Comparison of ENCODE assay signal across 18 cellular contexts in genomic region chr2:118942012-118942411, GRCh38. TPM values are rescaled to one million over a fixed set of nuclear protein-coding genes. Genes with fewer than 3 reads are reported as not detected.
"Had no signal": no experiment of that assay in that cellular context is flagged by ENCODE, and none has a peak within 500 bp of the region (broad histone marks: within the 10 kb centered on the region; RNA-seq: fewer than 3 reads in every experiment).

Gene MARCO, plus strand, starts transcription at chr2:118942194. Its CDS starts 107 bp downstream, at chr2:118942301.

- H3K27ac ChIP-seq: epithelial cell of prostate, gastrocnemius medialis, skin epidermis had no signal

- H3K4me1 ChIP-seq: gastrocnemius medialis had no signal

- DNase-seq: activated CD4-positive, alpha-beta T cell treated with anti-CD3 and anti-CD28 coated beads, Interleukin-2, amount 10 ng/mL, durations not matched to agents 7 days and 5 days; activated CD4-positive, CD25-positive, alpha-beta regulatory T cell; activated CD8-positive, alpha-beta memory T cell treated with anti-CD3 and anti-CD28 coated beads for 24 hours; activated naive CD4-positive, alpha-beta T cell treated with anti-CD3 and anti-CD28 coated beads for 36 hours; activated T-cell treated with anti-CD3 and anti-CD28 coated beads for 4 hours; amniotic stem cell; effector memory CD8-positive, alpha-beta T cell; gastrocnemius medialis; islet precursor cell; SK-N-SH; substantia nigra; T-helper 1 cell had no signal

- H3K4me3 ChIP-seq: gastrocnemius medialis, skin epidermis had no signal

- H3K27me3 ChIP-seq: gastrocnemius medialis had no signal

- ATAC-seq: activated T-helper 17 cell treated with anti-CD3 and anti-CD28 coated beads, Interleukin-2, amount 50 U/mL, for 72 hours; effector memory CD8-positive, alpha-beta T cell; gastrocnemius medialis; stimulated activated effector memory CD8-positive, alpha-beta T cell treated with anti-CD3 and anti-CD28 coated beads, Interleukin-12 subunit alpha, Interleukin-12 subunit beta, amount 100 ng/mL, for 72 hours had no signal

- H3K36me3 ChIP-seq: gastrocnemius medialis had no signal

- H3K9me3 ChIP-seq: gastrocnemius medialis, SK-N-SH had no signal

RNA-seq across cellular contexts. Expression of gene MARCO, which starts in this region (rescaled TPM):
- total RNA-seq: activated CD4-positive, alpha-beta T cell treated with anti-CD3 and anti-CD28 coated beads, Interleukin-2, amount 10 ng/mL, durations not matched to agents 7 days and 5 days; activated naive CD4-positive, alpha-beta T cell treated with anti-CD3 and anti-CD28 coated beads for 36 hours; activated T-helper 17 cell treated with anti-CD3 and anti-CD28 coated beads, Interleukin-2, amount 50 U/mL, for 72 hours; lung microvascular endothelial cell; osteoblast had no signal
- polyA plus RNA-seq: SK-N-SH had no signal
